Comparison of ENCODE assay signal across 8 cellular contexts in genomic region chr9:98707158-98708102, GRCh38. TPM values are rescaled to one million over a fixed set of nuclear protein-coding genes. Genes with fewer than 3 reads are reported as not detected.
DNase-seq lines count a peak whose midpoint lies in the region; ATAC-seq, FAIRE-seq and TF ChIP-seq lines count a peak whose summit lies in the region.

No MANE protein-coding gene starts in this region.

- FAIRE-seq in RCC 7860 (lab: Jason Lieb, UNC) = no peak

- H3K9me3 ChIP-seq in right cardiac atrium (ENCODE audit: control insufficient read depth, low read length) = no peaks in the 10 kb centered on the region

- ATAC-seq in activated T-cell treated with anti-CD3 and anti-CD28 coated beads, Interleukin-2, amount 50 U/mL, for 72 hours (replicated peaks in 1 of 2) = peak; percentile 66 to 69
- peak; percentile 69 to 74 for ATAC-seq in right cardiac atrium
- no peak for ATAC-seq in GM18858 (IDR thresholded peaks at IDR 0.05; ENCODE audit: unreplicated experiment)

- TF ChIP-seq CTCF in NB4 (IDR thresholded peaks at IDR 0.05; ENCODE audit: low read depth, low read length) = peak; percentile 41

- no peak for TF ChIP-seq POLR2A in NB4 (IDR thresholded peaks at IDR 0.05; ENCODE audit: extremely low read depth, insufficient read length)

- H3K4me3 ChIP-seq in NB4 (ENCODE audit: low read depth, low read length) (no peak overlapping the region), right cardiac atrium (ENCODE audit: low read length) (no peak overlapping the region), skeletal muscle cell (ENCODE audit: low read depth, low read length) (peak overlapping the region; percentile 47)

- H3K9me3 Mint-ChIP-seq in activated T-cell treated with anti-CD3 and anti-CD28 coated beads, Interleukin-2, amount 50 U/mL, for 72 hours = no peaks in the 10 kb centered on the region
- no peaks in the 10 kb centered on the region for H3K9me3 Mint-ChIP-seq in activated T-cell treated with anti-CD3 and anti-CD28 coated beads, Interleukin-2, amount 50 U/mL, for 24 hours
- no peaks in the 10 kb centered on the region for H3K9me3 Mint-ChIP-seq in activated naive CD8-positive, alpha-beta T cell treated with anti-CD3 and anti-CD28 coated beads for 36 hours

- H3K27me3 Mint-ChIP-seq in activated T-cell treated with anti-CD3 and anti-CD28 coated beads, Interleukin-2, amount 50 U/mL, for 72 hours (ENCODE audit: low read depth) = peaks cover 66% of the 10 kb centered on the region
- H3K27me3 Mint-ChIP-seq in activated T-cell treated with anti-CD3 and anti-CD28 coated beads, Interleukin-2, amount 50 U/mL, for 24 hours = peaks cover 70% of the 10 kb centered on the region
- H3K27me3 Mint-ChIP-seq in activated naive CD8-positive, alpha-beta T cell treated with anti-CD3 and anti-CD28 coated beads for 36 hours = peaks cover 77% of the 10 kb centered on the region

- intact Hi-C loops in right cardiac atrium (cut with DNase I) = loop anchor here in 1 of 4 donors (5.0 kb wide), 1 partner anchor 390 kb away; no protein-coding TSS in a partner anchor

- no peaks in the 10 kb centered on the region for H3K4me1 ChIP-seq in right cardiac atrium (ENCODE audit: control insufficient read depth, insufficient read depth, low read length)

- peak overlapping the region in 1 of 2 donors; percentile 41 for H3K4me3 Mint-ChIP-seq in activated T-cell treated with anti-CD3 and anti-CD28 coated beads, Interleukin-2, amount 50 U/mL, for 72 hours
- H3K4me3 Mint-ChIP-seq in activated T-cell treated with anti-CD3 and anti-CD28 coated beads, Interleukin-2, amount 50 U/mL, for 24 hours = no peak overlapping the region
- no peak overlapping the region for H3K4me3 Mint-ChIP-seq in activated naive CD8-positive, alpha-beta T cell treated with anti-CD3 and anti-CD28 coated beads for 36 hours

- H3K4me1 Mint-ChIP-seq in activated T-cell treated with anti-CD3 and anti-CD28 coated beads, Interleukin-2, amount 50 U/mL, for 72 hours (ENCODE audit: low read depth) = no peaks in the 10 kb centered on the region
- H3K4me1 Mint-ChIP-seq in activated T-cell treated with anti-CD3 and anti-CD28 coated beads, Interleukin-2, amount 50 U/mL, for 24 hours (ENCODE audit: low read depth) = peaks cover 12% of the 10 kb centered on the region
- no peaks in the 10 kb centered on the region for H3K4me1 Mint-ChIP-seq in activated naive CD8-positive, alpha-beta T cell treated with anti-CD3 and anti-CD28 coated beads for 36 hours

- no peaks in the 10 kb centered on the region for H3K27me3 ChIP-seq in right cardiac atrium (ENCODE audit: control insufficient read depth, insufficient read depth)

- WGBS in right cardiac atrium = 2% methylated on average over 79 of the region's 79 CpGs

- no peak overlapping the region for H3K27ac ChIP-seq in right cardiac atrium (ENCODE audit: low read length)

- no peak overlapping the region for H3K27ac Mint-ChIP-seq in activated T-cell treated with anti-CD3 and anti-CD28 coated beads, Interleukin-2, amount 50 U/mL, for 72 hours
- H3K27ac Mint-ChIP-seq in activated T-cell treated with anti-CD3 and anti-CD28 coated beads, Interleukin-2, amount 50 U/mL, for 24 hours = no peak overlapping the region
- H3K27ac Mint-ChIP-seq in activated naive CD8-positive, alpha-beta T cell treated with anti-CD3 and anti-CD28 coated beads for 36 hours = no peak overlapping the region

- peak; percentile 38 to 46 for DNase-seq in activated T-cell treated with anti-CD3 and anti-CD28 coated beads, Interleukin-2, amount 50 U/mL, for 72 hours
- no peak for DNase-seq in activated T-cell treated with anti-CD3 and anti-CD28 coated beads, Interleukin-2, amount 50 U/mL, for 24 hours
- peak; percentile 73 for DNase-seq in NB4 (ENCODE audit: low read depth)
- peak; percentile 40 for DNase-seq in activated naive CD8-positive, alpha-beta T cell treated with anti-CD3 and anti-CD28 coated beads for 36 hours
- peak; percentile 38 to 79 (median 67) for DNase-seq in right cardiac atrium
- peak; percentile 43 for DNase-seq in skeletal muscle cell (ENCODE audit: low read depth)
- DNase-seq in RCC 7860 (ENCODE audit: low spot score) = no peak

- H3K36me3 Mint-ChIP-seq in activated T-cell treated with anti-CD3 and anti-CD28 coated beads, Interleukin-2, amount 50 U/mL, for 72 hours (ENCODE audit: insufficient read depth in 2 of 2) = no peaks in the 10 kb centered on the region
- no peaks in the 10 kb centered on the region for H3K36me3 Mint-ChIP-seq in activated T-cell treated with anti-CD3 and anti-CD28 coated beads, Interleukin-2, amount 50 U/mL, for 24 hours (ENCODE audit: low read depth)
- H3K36me3 Mint-ChIP-seq in activated naive CD8-positive, alpha-beta T cell treated with anti-CD3 and anti-CD28 coated beads for 36 hours = no peaks in the 10 kb centered on the region

RNA-seq across cellular contexts. Expression of gene GABBR2, which starts 1.3 kb away (rescaled TPM):
- not detected for total RNA-seq in activated T-cell treated with anti-CD3 and anti-CD28 coated beads, Interleukin-2, amount 50 U/mL, for 72 hours
- not detected for total RNA-seq in activated naive CD8-positive, alpha-beta T cell treated with anti-CD3 and anti-CD28 coated beads for 36 hours
- not detected for total RNA-seq in right cardiac atrium
- not detected for polyA plus RNA-seq in right cardiac atrium

Comparison
In these comparisons a context has a peak if more than half of its experiments do, and no peak if none do; other contexts are left out.
1. DNase-seq: peak in activated T-cell treated with anti-CD3 and anti-CD28 coated beads, Interleukin-2, amount 50 U/mL, for 72 hours (2 of 2), NB4 (single experiment), activated naive CD8-positive, alpha-beta T cell treated with anti-CD3 and anti-CD28 coated beads for 36 hours (single experiment), right cardiac atrium (3 of 3) and skeletal muscle cell (single experiment); none in activated T-cell treated with anti-CD3 and anti-CD28 coated beads, Interleukin-2, amount 50 U/mL, for 24 hours (single experiment) and RCC 7860 (single experiment).